In genomic region chr3:9467451-9467850, GRCh38 we compare ENCODE assay signal across 18 cellular contexts.
DNase-seq lines count a peak whose midpoint lies in the region; ATAC-seq lines count a peak whose summit lies in the region.
"Had no signal": no experiment of that assay in that cellular context is flagged by ENCODE, and none has a peak within 500 bp of the region (broad histone marks: within the 10 kb centered on the region; RNA-seq: fewer than 3 reads in every experiment).

No MANE protein-coding gene starts in this region.

- no peaks in the 10 kb centered on the region for H3K27me3 Mint-ChIP-seq in T-helper 1 cell treated with Interleukin-12 subunit alpha and Interleukin-12 subunit beta and Interleukin-4 antibody, amounts not matched to agents 30 μg/mL and 1 μg/mL, for 36 hours (ENCODE audit: low read depth)
- no peaks in the 10 kb centered on the region for H3K27me3 Mint-ChIP-seq in CD8-positive, alpha-beta memory T cell
- no peaks in the 10 kb centered on the region for H3K27me3 Mint-ChIP-seq in activated T-helper 17 cell treated with anti-CD3 and anti-CD28 coated beads, Interleukin-2, amount 50 U/mL, for 72 hours
- H3K27me3 Mint-ChIP-seq: B cell; memory B cell; naive thymus-derived CD4-positive, alpha-beta T cell had no signal

- H3K27me3 ChIP-seq in CD8-positive, alpha-beta memory T cell (ENCODE audit: insufficient read depth, low read length, poor library complexity, severe bottlenecking) = no peaks in the 10 kb centered on the region
- H3K27me3 ChIP-seq: thyroid gland had no signal

- H3K4me3 ChIP-seq in CD8-positive, alpha-beta memory T cell (ENCODE audit: low read length) = no peak overlapping the region
- H3K4me3 ChIP-seq: thyroid gland had no signal

- intact Hi-C loops in posterior vena cava (cut with DNase I) = no loop called here

- H3K27ac Mint-ChIP-seq in T-helper 1 cell treated with Interleukin-12 subunit alpha and Interleukin-12 subunit beta and Interleukin-4 antibody, amounts not matched to agents 30 μg/mL and 1 μg/mL, for 36 hours = peak overlapping the region; percentile 0
- peak overlapping the region; percentile 23 to 73 (median 42) for H3K27ac Mint-ChIP-seq in CD8-positive, alpha-beta memory T cell
- H3K27ac Mint-ChIP-seq in activated T-helper 17 cell treated with anti-CD3 and anti-CD28 coated beads, Interleukin-2, amount 50 U/mL, for 72 hours = peak overlapping the region; percentile 58
- H3K27ac Mint-ChIP-seq: B cell had no signal

- H3K4me1 ChIP-seq in CD8-positive, alpha-beta memory T cell (ENCODE audit: insufficient read depth, low read length) = no peaks in the 10 kb centered on the region
- H3K4me1 ChIP-seq: thyroid gland had no signal

- peak; percentile 59 for ATAC-seq in activated T-helper 17 cell treated with anti-CD3 and anti-CD28 coated beads, Interleukin-2, amount 50 U/mL, for 72 hours (replicated peaks)
- ATAC-seq in left lobe of liver (peak; percentile 21), HG03565 (IDR thresholded peaks at IDR 0.05; ENCODE audit: unreplicated experiment) (no peak)
- ATAC-seq: naive thymus-derived CD4-positive, alpha-beta T cell; PC-3 had no signal

- H3K9me3 ChIP-seq in CD8-positive, alpha-beta memory T cell (ENCODE audit: low read length) = no peaks in the 10 kb centered on the region
- H3K9me3 ChIP-seq: thyroid gland had no signal

- H3K4me1 Mint-ChIP-seq in T-helper 1 cell treated with Interleukin-12 subunit alpha and Interleukin-12 subunit beta and Interleukin-4 antibody, amounts not matched to agents 30 μg/mL and 1 μg/mL, for 36 hours (ENCODE audit: low read depth) = peaks cover 12% of the 10 kb centered on the region
- H3K4me1 Mint-ChIP-seq in CD8-positive, alpha-beta memory T cell = peaks cover 3 to 12% (median 6%) of the 10 kb centered on the region in 3 donors
- peaks cover 9% of the 10 kb centered on the region for H3K4me1 Mint-ChIP-seq in activated T-helper 17 cell treated with anti-CD3 and anti-CD28 coated beads, Interleukin-2, amount 50 U/mL, for 72 hours
- H3K4me1 Mint-ChIP-seq: B cell had no signal

- CTCF ChIA-PET in CD8-positive, alpha-beta memory T cell (lab: Charles Lee) = no interaction called here

- no peak overlapping the region for H3K4me3 Mint-ChIP-seq in T-helper 1 cell treated with Interleukin-12 subunit alpha and Interleukin-12 subunit beta and Interleukin-4 antibody, amounts not matched to agents 30 μg/mL and 1 μg/mL, for 36 hours
- H3K4me3 Mint-ChIP-seq in CD8-positive, alpha-beta memory T cell = no peak overlapping the region
- H3K4me3 Mint-ChIP-seq in activated T-helper 17 cell treated with anti-CD3 and anti-CD28 coated beads, Interleukin-2, amount 50 U/mL, for 72 hours = no peak overlapping the region
- H3K4me3 Mint-ChIP-seq: B cell; memory B cell; naive thymus-derived CD4-positive, alpha-beta T cell had no signal

- H3K9me3 Mint-ChIP-seq in T-helper 1 cell treated with Interleukin-12 subunit alpha and Interleukin-12 subunit beta and Interleukin-4 antibody, amounts not matched to agents 30 μg/mL and 1 μg/mL, for 36 hours = no peaks in the 10 kb centered on the region
- no peaks in the 10 kb centered on the region for H3K9me3 Mint-ChIP-seq in CD8-positive, alpha-beta memory T cell
- H3K9me3 Mint-ChIP-seq in activated T-helper 17 cell treated with anti-CD3 and anti-CD28 coated beads, Interleukin-2, amount 50 U/mL, for 72 hours = no peaks in the 10 kb centered on the region
- H3K9me3 Mint-ChIP-seq: memory B cell; naive thymus-derived CD4-positive, alpha-beta T cell had no signal

- H3K36me3 ChIP-seq in CD8-positive, alpha-beta memory T cell (ENCODE audit: insufficient read depth, low read length) = peaks cover 75% of the 10 kb centered on the region

- DNase-seq in T-helper 1 cell (no peak), left lobe of liver (ENCODE audit: low spot score) (no peak), posterior vena cava (ENCODE audit: low spot score) (no peak), mucosa of gallbladder (ENCODE audit: low spot score) (no peak)
- DNase-seq in CD8-positive, alpha-beta memory T cell = no peak
- DNase-seq: aorta; GF-D8; naive thymus-derived CD4-positive, alpha-beta T cell; NCI-H1436 treated with DMSO at 0.1 percent for 48 hours; NCI-H82; PC-3; thyroid gland had no signal

- H3K27ac ChIP-seq in CD8-positive, alpha-beta memory T cell (ENCODE audit: low read depth, low read length) = no peak overlapping the region
- H3K27ac ChIP-seq: 22Rv1, thyroid gland had no signal

- POLR2A ChIA-PET in CD8-positive, alpha-beta memory T cell (lab: Charles Lee) = no interaction called here

- peaks cover 53% of the 10 kb centered on the region for H3K36me3 Mint-ChIP-seq in T-helper 1 cell treated with Interleukin-12 subunit alpha and Interleukin-12 subunit beta and Interleukin-4 antibody, amounts not matched to agents 30 μg/mL and 1 μg/mL, for 36 hours (ENCODE audit: low read depth)
- H3K36me3 Mint-ChIP-seq in CD8-positive, alpha-beta memory T cell = peaks cover 10 to 90% (median 24%) of the 10 kb centered on the region in 3 donors
- peaks cover 100% of the 10 kb centered on the region for H3K36me3 Mint-ChIP-seq in activated T-helper 17 cell treated with anti-CD3 and anti-CD28 coated beads, Interleukin-2, amount 50 U/mL, for 72 hours (ENCODE audit: low read depth)

Comparison
In these comparisons a context has a peak if more than half of its experiments do, and no peak if none do; other contexts are left out.
1. H3K27ac Mint-ChIP-seq: peak in every context shown above with its lines; median percentile 58 in activated T-helper 17 cell treated with anti-CD3 and anti-CD28 coated beads, Interleukin-2, amount 50 U/mL, for 72 hours; 42 in CD8-positive, alpha-beta memory T cell; 0 in T-helper 1 cell treated with Interleukin-12 subunit alpha and Interleukin-12 subunit beta and Interleukin-4 antibody, amounts not matched to agents 30 μg/mL and 1 μg/mL, for 36 hours.